8 cellular contexts compared by ENCODE assay signal in genomic region chr15:80234883-80235282, GRCh38. TPM values are rescaled to one million over a fixed set of nuclear protein-coding genes. Genes with fewer than 3 reads are reported as not detected.
DNase-seq lines count a peak whose midpoint lies in the region; ATAC-seq and TF ChIP-seq lines count a peak whose summit lies in the region.

No MANE protein-coding gene starts in this region.

- H3K27ac Mint-ChIP-seq in neural progenitor cell, result no peak overlapping the region

- DNase-seq in H7 (peak; percentile 56), T-helper 9 cell (peak; percentile 20), choroid plexus epithelial cell (ENCODE audit: low read depth) (peak; percentile 31), neural progenitor cell (ENCODE audit: low spot score) (peak; percentile 42), NCI-H526 treated with DMSO at 0.1 percent for 48 hours (lab: John Stamatoyannopoulos, UW) (no peak)

- H3F3A ChIP-seq in neural progenitor cell (ENCODE audit: low read depth), result no peaks in the 10 kb centered on the region

- H3K9me3 ChIP-seq in neural progenitor cell (ENCODE audit: low read depth), result no peaks in the 10 kb centered on the region

- H3K4me3 ChIP-seq in H7 (ENCODE audit: insufficient read depth, low read depth, low read length) (no peak overlapping the region), choroid plexus epithelial cell (ENCODE audit: low read depth, low read length) (no peak overlapping the region), neural progenitor cell (no peak overlapping the region)

- H4K20me1 ChIP-seq in neural progenitor cell (ENCODE audit: low read depth), result no peaks in the 10 kb centered on the region

- H3K4me1 ChIP-seq in neural progenitor cell, result peaks cover 16% of the 10 kb centered on the region

- H3K27me3 Mint-ChIP-seq in neural progenitor cell (ENCODE audit: insufficient read depth, low read depth), result peaks cover 7% of the 10 kb centered on the region

- H2AFZ ChIP-seq in neural progenitor cell (replicated peaks), result no peak overlapping the region

- H3K4me2 ChIP-seq in neural progenitor cell, result no peak overlapping the region

- H3K4me3 Mint-ChIP-seq in neural progenitor cell, result no peak overlapping the region

- H3K9ac ChIP-seq in neural progenitor cell, result no peak overlapping the region

- TF ChIP-seq CTCF in C4-2B (conservative IDR thresholded peaks at IDR 0.05), result peak; percentile 79
- peak; percentile 59 for TF ChIP-seq CTCF in choroid plexus epithelial cell (conservative IDR thresholded peaks at IDR 0.05; ENCODE audit: low read depth, low read length)
- TF ChIP-seq CTCF in neural progenitor cell (IDR thresholded peaks at IDR 0.05), result peak; percentile 57

- H3K36me3 Mint-ChIP-seq in neural progenitor cell, result no peaks in the 10 kb centered on the region

- no peak for ATAC-seq in HG03442 (IDR thresholded peaks at IDR 0.05; ENCODE audit: unreplicated experiment)
- no peak for ATAC-seq in GM19324 (IDR thresholded peaks at IDR 0.05; ENCODE audit: low FRiP score, unreplicated experiment)

- no peaks in the 10 kb centered on the region for H3K79me2 ChIP-seq in neural progenitor cell (ENCODE audit: low read depth)

- no peaks in the 10 kb centered on the region for H3K36me3 ChIP-seq in H7 (replicated peaks; ENCODE audit: control insufficient read depth, insufficient read depth, low read length)
- H3K36me3 ChIP-seq in neural progenitor cell, result no peaks in the 10 kb centered on the region

- no peaks in the 10 kb centered on the region for H3K9me3 Mint-ChIP-seq in neural progenitor cell

- H3K27ac ChIP-seq in C4-2B, result no peak overlapping the region
- H3K27ac ChIP-seq in neural progenitor cell, result no peak overlapping the region

- no peaks in the 10 kb centered on the region for H3K27me3 ChIP-seq in H7 (ENCODE audit: control insufficient read depth, insufficient read depth, low read length)
- no peaks in the 10 kb centered on the region for H3K27me3 ChIP-seq in neural progenitor cell

- peaks cover 23% of the 10 kb centered on the region for H3K4me1 Mint-ChIP-seq in neural progenitor cell

RNA-seq across cellular contexts. Expression of gene CTXND1, which starts 17.1 kb away (rescaled TPM):
- total RNA-seq in H7 (2014; rRNA removed; shearing (Covaris generic)), result 0.15 TPM in 1 of 2 replicates, not detected in the other
- not detected in 2 replicates for total RNA-seq in neural progenitor cell (ENCODE audit: low replicate concordance)
